9 cellular contexts compared by ENCODE assay signal in the genomic region with DNA sequence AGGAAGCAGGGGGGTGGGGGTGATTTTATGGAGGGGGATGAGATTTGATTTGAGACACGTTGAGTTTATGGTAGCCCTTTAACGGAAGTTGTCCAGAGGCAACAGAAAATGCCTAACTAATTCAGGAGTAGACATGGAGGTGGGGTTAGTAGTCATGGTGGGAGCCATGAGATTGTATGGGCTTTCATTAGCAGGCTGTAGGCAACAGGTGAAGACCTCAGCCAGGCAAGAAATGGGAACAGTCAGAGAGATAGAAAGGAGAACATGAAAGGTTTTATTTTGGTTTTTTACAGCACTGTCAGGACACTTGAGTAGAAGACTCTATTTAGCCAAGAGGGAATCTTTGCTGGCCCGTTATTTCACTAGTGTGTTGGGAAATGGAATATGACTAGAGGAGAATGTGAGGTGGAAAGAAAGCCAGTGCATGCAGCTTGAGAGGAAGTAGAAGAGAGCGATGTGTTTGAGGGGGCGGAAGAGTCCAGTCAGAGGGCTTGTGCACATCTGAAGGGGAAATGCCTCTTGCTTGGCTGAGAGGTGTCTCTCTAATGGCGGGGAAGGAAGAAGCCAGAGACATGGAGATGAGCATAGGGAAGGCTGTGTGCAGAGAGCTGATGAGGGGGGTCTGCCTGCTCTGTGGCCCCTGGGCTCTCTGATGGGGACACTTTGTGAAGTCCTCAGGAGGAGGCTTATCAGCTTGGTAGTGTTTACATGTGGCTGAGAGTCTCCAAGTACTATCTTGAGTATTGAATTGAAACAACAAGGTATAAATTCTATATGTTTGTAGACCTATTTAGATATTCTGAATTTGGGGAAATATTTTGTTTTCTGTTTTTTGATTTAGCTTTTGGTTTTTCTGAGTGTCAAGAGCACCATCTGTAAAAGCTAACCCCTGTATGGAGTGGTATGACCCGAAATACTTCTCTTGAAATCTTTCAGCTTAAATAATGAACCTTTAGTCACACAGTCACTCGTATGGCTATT.
DNase-seq lines count a peak whose midpoint lies in the region; ATAC-seq and TF ChIP-seq lines count a peak whose summit lies in the region.
"Had no signal": no experiment of that assay in that cellular context is flagged by ENCODE, and none has a peak within 500 bp of the region (broad histone marks: within the 10 kb centered on the region; RNA-seq: fewer than 3 reads in every experiment).

No MANE protein-coding gene starts in this region.

- DNase-seq in GM13977 (ENCODE audit: low spot score): peak; percentile 30
- peak; percentile 43 for DNase-seq in activated naive CD8-positive, alpha-beta T cell treated with anti-CD3 and anti-CD28 coated beads, Interleukin-2, amount 10 ng/mL, durations not matched to agents 7 days and 5 days
- DNase-seq in osteocyte (ENCODE audit: extremely low spot score, unreplicated experiment): no peak
- DNase-seq in HEK293T (ENCODE audit: extremely low spot score): no peak
- no peak for DNase-seq in foreskin melanocyte
- no peak for DNase-seq in NCI-H2029 (lab: John Stamatoyannopoulos, UW)

- peaks cover 27% of the 10 kb centered on the region for H3K4me1 Mint-ChIP-seq in activated naive CD8-positive, alpha-beta T cell treated with anti-CD3 and anti-CD28 coated beads, Interleukin-2, amount 10 ng/mL, durations not matched to agents 7 days and 5 days
- peaks cover 36% of the 10 kb centered on the region for H3K4me1 Mint-ChIP-seq in osteocyte (ENCODE audit: unreplicated experiment)

- CTCF ChIA-PET in HEK293T (lab: Yijun Ruan, JAX): interaction anchor here (1.0 to 1.7 kb wide), 7 partner anchors 14 to 731 kb away, joined by 3 to 6 read pairs (median 4); no protein-coding TSS in a partner anchor

- no peak overlapping the region for H3K4me3 Mint-ChIP-seq in activated naive CD8-positive, alpha-beta T cell treated with anti-CD3 and anti-CD28 coated beads, Interleukin-2, amount 10 ng/mL, durations not matched to agents 7 days and 5 days
- no peak overlapping the region for H3K4me3 Mint-ChIP-seq in osteocyte (ENCODE audit: unreplicated experiment)

- no peak overlapping the region for H3K27ac Mint-ChIP-seq in activated naive CD8-positive, alpha-beta T cell treated with anti-CD3 and anti-CD28 coated beads, Interleukin-2, amount 10 ng/mL, durations not matched to agents 7 days and 5 days
- H3K27ac Mint-ChIP-seq in osteocyte (ENCODE audit: unreplicated experiment): peak overlapping the region; percentile 8

- ATAC-seq in HG03378 (IDR thresholded peaks at IDR 0.05; ENCODE audit: unreplicated experiment) (peak; percentile 46), GM19455 (IDR thresholded peaks at IDR 0.05; ENCODE audit: unreplicated experiment) (no peak)
- ATAC-seq in activated naive CD8-positive, alpha-beta T cell treated with anti-CD3 and anti-CD28 coated beads, Interleukin-2, amount 10 ng/mL, durations not matched to agents 7 days and 5 days (ENCODE audit: low read depth): peak; percentile 63
- ATAC-seq: activated CD4-positive, CD25-positive, alpha-beta regulatory T cell treated with anti-CD3 and anti-CD28 coated beads, Interleukin-2, amount 50 U/mL, for 24 hours had no signal

- no peak for TF ChIP-seq CTCF in GM13977 (IDR thresholded peaks at IDR 0.05; ENCODE audit: extremely low read depth, insufficient read depth, missing control alignments)
- TF ChIP-seq CTCF in osteocyte (IDR thresholded peaks at IDR 0.05): no peak

- peaks cover 55% of the 10 kb centered on the region for H3K36me3 Mint-ChIP-seq in activated naive CD8-positive, alpha-beta T cell treated with anti-CD3 and anti-CD28 coated beads, Interleukin-2, amount 10 ng/mL, durations not matched to agents 7 days and 5 days
- H3K36me3 Mint-ChIP-seq in osteocyte (ENCODE audit: unreplicated experiment): peaks cover 23% of the 10 kb centered on the region

- H3K27me3 Mint-ChIP-seq in activated naive CD8-positive, alpha-beta T cell treated with anti-CD3 and anti-CD28 coated beads, Interleukin-2, amount 10 ng/mL, durations not matched to agents 7 days and 5 days: no peaks in the 10 kb centered on the region
- no peaks in the 10 kb centered on the region for H3K27me3 Mint-ChIP-seq in osteocyte (ENCODE audit: unreplicated experiment)

- POLR2A ChIA-PET in activated naive CD8-positive, alpha-beta T cell treated with anti-CD3 and anti-CD28 coated beads, Interleukin-2, amount 10 ng/mL, durations not matched to agents 7 days and 5 days (lab: Charles Lee): interaction anchor here (0.7 to 3.9 kb wide), 13 partner anchors 8 to 196 kb away, joined by 3 to 26 read pairs (median 3); a partner anchor contains a TSS
- POLR2A ChIA-PET in HEK293T (lab: Yijun Ruan, JAX): interaction anchor here (1.0 kb wide), 1 partner anchor 85 kb away, joined by 5 read pairs; a partner anchor contains a TSS

- in situ Hi-C loops in GM13977 (cut with MboI; ENCODE audit: low pct_unique_long_range_greater_than_20kb, low sequenced_read_pairs, unreplicated experiment): no loop called here

- peaks cover 5% of the 10 kb centered on the region for H3K9me3 Mint-ChIP-seq in activated naive CD8-positive, alpha-beta T cell treated with anti-CD3 and anti-CD28 coated beads, Interleukin-2, amount 10 ng/mL, durations not matched to agents 7 days and 5 days
- H3K9me3 Mint-ChIP-seq in osteocyte (ENCODE audit: unreplicated experiment): no peaks in the 10 kb centered on the region

TF ChIP-seq in HEK293T, 16 proteins besides CTCF, POLR2A, EP300 and RAD21:
- TF ChIP-seq ZNF384 (IDR thresholded peaks at IDR 0.05) (no peak), FOXM1 (IDR thresholded peaks at IDR 0.05; ENCODE audit: borderline replicate concordance) (no peak), FOXK2 (IDR thresholded peaks at IDR 0.05) (no peak), L3MBTL2 (conservative IDR thresholded peaks at IDR 0.05) (no peak), LEF1 (IDR thresholded peaks at IDR 0.05; ENCODE audit: borderline replicate concordance) (no peak), FOXA1 (IDR thresholded peaks at IDR 0.05) (no peak), ARNT (IDR thresholded peaks at IDR 0.05) (no peak), TARDBP (IDR thresholded peaks at IDR 0.05) (no peak), ELF4 (IDR thresholded peaks at IDR 0.05) (no peak), SP1 (IDR thresholded peaks at IDR 0.05) (no peak), BHLHE40 (IDR thresholded peaks at IDR 0.05; ENCODE audit: borderline replicate concordance) (no peak), SUZ12 (IDR thresholded peaks at IDR 0.05) (no peak), HDGF (IDR thresholded peaks at IDR 0.05; ENCODE audit: borderline replicate concordance) (no peak), NFRKB (IDR thresholded peaks at IDR 0.05) (no peak), CTBP1 (IDR thresholded peaks at IDR 0.05; ENCODE audit: borderline replicate concordance) (no peak)
- TF ChIP-seq, protein P1, sequence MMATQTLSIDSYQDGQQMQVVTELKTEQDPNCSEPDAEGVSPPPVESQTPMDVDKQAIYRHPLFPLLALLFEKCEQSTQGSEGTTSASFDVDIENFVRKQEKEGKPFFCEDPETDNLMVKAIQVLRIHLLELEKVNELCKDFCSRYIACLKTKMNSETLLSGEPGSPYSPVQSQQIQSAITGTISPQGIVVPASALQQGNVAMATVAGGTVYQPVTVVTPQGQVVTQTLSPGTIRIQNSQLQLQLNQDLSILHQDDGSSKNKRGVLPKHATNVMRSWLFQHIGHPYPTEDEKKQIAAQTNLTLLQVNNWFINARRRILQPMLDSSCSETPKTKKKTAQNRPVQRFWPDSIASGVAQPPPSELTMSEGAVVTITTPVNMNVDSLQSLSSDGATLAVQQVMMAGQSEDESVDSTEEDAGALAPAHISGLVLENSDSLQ (IDR thresholded peaks at IDR 0.05): no peak

Comparison
In these comparisons a context has a peak if more than half of its experiments do, and no peak if none do; other contexts are left out.
1. DNase-seq: peak in GM13977 (single experiment) and activated naive CD8-positive, alpha-beta T cell treated with anti-CD3 and anti-CD28 coated beads, Interleukin-2, amount 10 ng/mL, durations not matched to agents 7 days and 5 days (single experiment); none in osteocyte (single experiment), HEK293T (single experiment), foreskin melanocyte (single experiment) and NCI-H2029 (single experiment).